Comparison of ENCODE assay signal across 8 cellular contexts in genomic region chr14:89417469-89418225, GRCh38. TPM values are rescaled to one million over a fixed set of nuclear protein-coding genes. Genes with fewer than 3 reads are reported as not detected.
DNase-seq lines count a peak whose midpoint lies in the region; ATAC-seq and TF ChIP-seq lines count a peak whose summit lies in the region.

No MANE protein-coding gene starts in this region.

- H3K4me3 ChIP-seq in BLaER1 = peak overlapping the region; percentile 96
- H3K4me3 ChIP-seq in effector memory CD4-positive, alpha-beta T cell (ENCODE audit: insufficient read depth, low read depth, low read length, poor library complexity, severe bottlenecking) = peak overlapping the region; percentile 90

- peaks cover 43% of the 10 kb centered on the region for H3K4me1 ChIP-seq in BLaER1
- H3K4me1 ChIP-seq in effector memory CD4-positive, alpha-beta T cell (ENCODE audit: control insufficient read depth, insufficient read depth, low read length, poor library complexity, severe bottlenecking) = peaks cover 12% of the 10 kb centered on the region

- H3K4me2 ChIP-seq in BLaER1 = peak overlapping the region; percentile 97

- H3K9me3 Mint-ChIP-seq in activated CD4-positive, alpha-beta memory T cell treated with anti-CD3 and anti-CD28 coated beads for 36 hours = no peaks in the 10 kb centered on the region
- H3K9me3 Mint-ChIP-seq in mesothelial cell of epicardium = no peaks in the 10 kb centered on the region
- H3K9me3 Mint-ChIP-seq in stimulated activated effector memory CD8-positive, alpha-beta T cell treated with anti-CD3 and anti-CD28 coated beads, Interleukin-12 subunit alpha, Interleukin-12 subunit beta, amount 100 ng/mL, for 72 hours = no peaks in the 10 kb centered on the region

- no peaks in the 10 kb centered on the region for H3K27me3 Mint-ChIP-seq in activated CD4-positive, alpha-beta memory T cell treated with anti-CD3 and anti-CD28 coated beads for 36 hours
- H3K27me3 Mint-ChIP-seq in mesothelial cell of epicardium (ENCODE audit: low read depth) = no peaks in the 10 kb centered on the region

- POLR2A ChIA-PET in activated CD4-positive, alpha-beta memory T cell treated with anti-CD3 and anti-CD28 coated beads for 36 hours (lab: Charles Lee) = interaction anchor here (0.9 kb wide), 1 partner anchor 12 kb away, joined by 4 read pairs; no protein-coding TSS in a partner anchor

- H3K9ac ChIP-seq in BLaER1 = peak overlapping the region; percentile 91

- ATAC-seq in GM19023 (IDR thresholded peaks at IDR 0.05; ENCODE audit: unreplicated experiment) (peak; percentile 42), HG03175 (IDR thresholded peaks at IDR 0.05; ENCODE audit: unreplicated experiment) (peak; percentile 60)
- ATAC-seq in stimulated activated effector memory CD8-positive, alpha-beta T cell treated with anti-CD3 and anti-CD28 coated beads, Interleukin-12 subunit alpha, Interleukin-12 subunit beta, amount 100 ng/mL, for 72 hours = peak; percentile 63

- TF ChIP-seq CTCF in mesothelial cell of epicardium (IDR thresholded peaks at IDR 0.05; ENCODE audit: unreplicated experiment) = peak; percentile 57

- peaks cover 14% of the 10 kb centered on the region for H3K36me3 Mint-ChIP-seq in activated CD4-positive, alpha-beta memory T cell treated with anti-CD3 and anti-CD28 coated beads for 36 hours
- peaks cover 5% of the 10 kb centered on the region for H3K36me3 Mint-ChIP-seq in mesothelial cell of epicardium
- peaks cover 33% of the 10 kb centered on the region for H3K36me3 Mint-ChIP-seq in stimulated activated effector memory CD8-positive, alpha-beta T cell treated with anti-CD3 and anti-CD28 coated beads, Interleukin-12 subunit alpha, Interleukin-12 subunit beta, amount 100 ng/mL, for 72 hours

- CTCF ChIA-PET in activated CD4-positive, alpha-beta memory T cell treated with anti-CD3 and anti-CD28 coated beads for 36 hours (lab: Charles Lee) = interaction anchor here (1.0 kb wide), 1 partner anchor 202 kb away, joined by 3 read pairs; no protein-coding TSS in a partner anchor

- H3K4me1 Mint-ChIP-seq in activated CD4-positive, alpha-beta memory T cell treated with anti-CD3 and anti-CD28 coated beads for 36 hours (ENCODE audit: low read depth) = peaks cover 55% of the 10 kb centered on the region
- H3K4me1 Mint-ChIP-seq in mesothelial cell of epicardium = peaks cover 48% of the 10 kb centered on the region
- peaks cover 62% of the 10 kb centered on the region for H3K4me1 Mint-ChIP-seq in stimulated activated effector memory CD8-positive, alpha-beta T cell treated with anti-CD3 and anti-CD28 coated beads, Interleukin-12 subunit alpha, Interleukin-12 subunit beta, amount 100 ng/mL, for 72 hours

- H3K4me3 Mint-ChIP-seq in activated CD4-positive, alpha-beta memory T cell treated with anti-CD3 and anti-CD28 coated beads for 36 hours = peak overlapping the region; percentile 85
- H3K4me3 Mint-ChIP-seq in mesothelial cell of epicardium = peak overlapping the region; percentile 83
- peak overlapping the region; percentile 95 for H3K4me3 Mint-ChIP-seq in stimulated activated effector memory CD8-positive, alpha-beta T cell treated with anti-CD3 and anti-CD28 coated beads, Interleukin-12 subunit alpha, Interleukin-12 subunit beta, amount 100 ng/mL, for 72 hours

- no peaks in the 10 kb centered on the region for H3K27me3 ChIP-seq in BLaER1
- no peaks in the 10 kb centered on the region for H3K27me3 ChIP-seq in effector memory CD4-positive, alpha-beta T cell (replicated peaks; ENCODE audit: control insufficient read depth, insufficient read depth, low read length, poor library complexity, severe bottlenecking)

- peak; percentile 81 for DNase-seq in NCI-H748 (lab: John Stamatoyannopoulos, UW; ENCODE audit: unreplicated experiment)
- peak; percentile 72 for DNase-seq in activated CD4-positive, alpha-beta memory T cell treated with anti-CD3 and anti-CD28 coated beads for 36 hours
- peak; percentile 15 to 47 (median 40) for DNase-seq in effector memory CD4-positive, alpha-beta T cell
- peak in 1 of 2 experiments; percentile 60 for DNase-seq in mesothelial cell of epicardium (ENCODE audit: low spot score in 2 of 2, unreplicated experiment in 2 of 2)
- peak; percentile 42 to 86 for DNase-seq in stimulated activated effector memory CD8-positive, alpha-beta T cell treated with anti-CD3 and anti-CD28 coated beads, Interleukin-12 subunit alpha, Interleukin-12 subunit beta, amount 100 ng/mL, for 72 hours (ENCODE audit: low spot score in 2 of 2)

- H3K27ac ChIP-seq in BLaER1 = peak overlapping the region; percentile 94
- H3K27ac ChIP-seq in effector memory CD4-positive, alpha-beta T cell (ENCODE audit: insufficient read depth, low read length, poor library complexity, severe bottlenecking) = peak overlapping the region; percentile 71

- intact Hi-C loops in activated CD4-positive, alpha-beta memory T cell treated with anti-CD3 and anti-CD28 coated beads for 36 hours (cut with micrococcal nuclease) = loop anchor here (1.0 to 5.0 kb wide), 9 partner anchors 13 to 625 kb away; partner anchors contain the start of genes EFCAB11, EML5 and TDP1

- peak overlapping the region; percentile 91 for H3K27ac Mint-ChIP-seq in activated CD4-positive, alpha-beta memory T cell treated with anti-CD3 and anti-CD28 coated beads for 36 hours
- H3K27ac Mint-ChIP-seq in mesothelial cell of epicardium = peak overlapping the region; percentile 89
- H3K27ac Mint-ChIP-seq in stimulated activated effector memory CD8-positive, alpha-beta T cell treated with anti-CD3 and anti-CD28 coated beads, Interleukin-12 subunit alpha, Interleukin-12 subunit beta, amount 100 ng/mL, for 72 hours = peak overlapping the region; percentile 97

- H3K36me3 ChIP-seq in BLaER1 = peaks cover 33% of the 10 kb centered on the region
- no peaks in the 10 kb centered on the region for H3K36me3 ChIP-seq in effector memory CD4-positive, alpha-beta T cell (ENCODE audit: control insufficient read depth, insufficient read depth, low read length)

- peaks cover 21% of the 10 kb centered on the region for H4K20me1 ChIP-seq in BLaER1

- no peaks in the 10 kb centered on the region for H3K9me3 ChIP-seq in BLaER1
- no peaks in the 10 kb centered on the region for H3K9me3 ChIP-seq in effector memory CD4-positive, alpha-beta T cell (ENCODE audit: control insufficient read depth, low read length)

RNA-seq across cellular contexts. Expression of gene FOXN3, which starts 0.6 kb away (rescaled TPM):
- 10 to 100 TPM; 59.1 to 63.5 TPM for total RNA-seq in activated CD4-positive, alpha-beta memory T cell treated with anti-CD3 and anti-CD28 coated beads for 36 hours
- total RNA-seq in mesothelial cell of epicardium = 114 to 124 TPM (median 120 TPM) in 3 replicates
